8 cellular contexts compared by ENCODE assay signal in genomic region chr6:57445790-57446468, GRCh38.
DNase-seq lines count a peak whose midpoint lies in the region; ATAC-seq and TF ChIP-seq lines count a peak whose summit lies in the region.
"Not testable (repeated sequence)": the region's sequence is repeated elsewhere in the genome, so short reads cannot be mapped to it uniquely, and the experiment has no call there.

No MANE protein-coding gene starts in this region.

- not testable (repeated sequence) for H3K4me2 ChIP-seq in DND-41 (ENCODE audit: insufficient read depth, low read length)

- CTCF ChIA-PET in activated naive CD4-positive, alpha-beta T cell treated with anti-CD3 and anti-CD28 coated beads, Interleukin-2, amount 10 ng/mL, durations not matched to agents 7 days and 5 days (lab: Charles Lee) = not testable (repeated sequence)

- not testable (repeated sequence) for H2AFZ ChIP-seq in DND-41 (ENCODE audit: low read depth, low read length)

- H3K9me3 Mint-ChIP-seq in activated naive CD4-positive, alpha-beta T cell treated with anti-CD3 and anti-CD28 coated beads, Interleukin-2, amount 10 ng/mL, durations not matched to agents 7 days and 5 days = not testable (repeated sequence)

- peak overlapping the region; percentile 52 for H3K27ac Mint-ChIP-seq in activated naive CD4-positive, alpha-beta T cell treated with anti-CD3 and anti-CD28 coated beads, Interleukin-2, amount 10 ng/mL, durations not matched to agents 7 days and 5 days

- H3K36me3 Mint-ChIP-seq in activated naive CD4-positive, alpha-beta T cell treated with anti-CD3 and anti-CD28 coated beads, Interleukin-2, amount 10 ng/mL, durations not matched to agents 7 days and 5 days = not testable (repeated sequence)

- H3K36me3 ChIP-seq in DND-41 (ENCODE audit: insufficient read depth, low read length) = not testable (repeated sequence)

- H4K20me1 ChIP-seq in DND-41 (ENCODE audit: insufficient read depth, low read length) = not testable (repeated sequence)

- H3K27me3 ChIP-seq in DND-41 (ENCODE audit: insufficient read depth, low read length, poor library complexity) = not testable (repeated sequence)

- peaks cover 24% of the 10 kb centered on the region for H3K4me1 Mint-ChIP-seq in activated naive CD4-positive, alpha-beta T cell treated with anti-CD3 and anti-CD28 coated beads, Interleukin-2, amount 10 ng/mL, durations not matched to agents 7 days and 5 days

- TF ChIP-seq CTCF in DND-41 (IDR thresholded peaks at IDR 0.05; ENCODE audit: borderline replicate concordance, extremely low read depth, low read length, poor library complexity, severe bottlenecking) = not testable (repeated sequence)

- not testable (repeated sequence) for H3K9me3 ChIP-seq in DND-41 (ENCODE audit: insufficient read depth, low read length, severe bottlenecking)

- ATAC-seq in DND-41 (ENCODE audit: insufficient read depth, low read depth) (0 out of 3 replicates have a peak, but pooled peaks have one; percentile 17), GM19025 (IDR thresholded peaks at IDR 0.05; ENCODE audit: low read depth, unreplicated experiment) (peak; percentile 77), GM21515 (IDR thresholded peaks at IDR 0.05; ENCODE audit: unreplicated experiment) (peak; percentile 52), HG02623 (IDR thresholded peaks at IDR 0.05; ENCODE audit: unreplicated experiment) (peak; percentile 57), HG03095 (IDR thresholded peaks at IDR 0.05; ENCODE audit: unreplicated experiment) (peak; percentile 68), HG03565 (IDR thresholded peaks at IDR 0.05; ENCODE audit: unreplicated experiment) (peak; percentile 64)

- H3K27ac ChIP-seq in DND-41 (ENCODE audit: low read length) = peak overlapping the region; percentile 52; the same call in 1 of the 2 replicates

- H3K4me3 ChIP-seq in DND-41 (ENCODE audit: low read depth in 1 of 2, low read length in 2 of 2) = not testable (repeated sequence)

- H3K27me3 Mint-ChIP-seq in activated naive CD4-positive, alpha-beta T cell treated with anti-CD3 and anti-CD28 coated beads, Interleukin-2, amount 10 ng/mL, durations not matched to agents 7 days and 5 days = not testable (repeated sequence)

- not testable (repeated sequence) for H3K9ac ChIP-seq in DND-41 (ENCODE audit: low read depth, low read length)

- H3K79me2 ChIP-seq in DND-41 (ENCODE audit: insufficient read depth, low read length) = not testable (repeated sequence)

- not testable (repeated sequence) for H3K4me1 ChIP-seq in DND-41 (ENCODE audit: insufficient read depth, low read length)

- DNase-seq in DND-41; activated naive CD4-positive, alpha-beta T cell treated with anti-CD3 and anti-CD28 coated beads, Interleukin-2, amount 10 ng/mL, durations not matched to agents 7 days and 5 days: not testable (repeated sequence)
- peak; percentile 9 for DNase-seq in glomerular endothelial cell (ENCODE audit: extremely low read depth, low read depth, low spot score)

- H3K4me3 Mint-ChIP-seq in activated naive CD4-positive, alpha-beta T cell treated with anti-CD3 and anti-CD28 coated beads, Interleukin-2, amount 10 ng/mL, durations not matched to agents 7 days and 5 days = not testable (repeated sequence)

Comparison
In these comparisons a context has a peak if more than half of its experiments do, and no peak if none do; other contexts are left out.
1. ATAC-seq: peak in every context shown above with its lines; median percentile 77 in GM19025; 68 in HG03095; 64 in HG03565; 57 in HG02623; 52 in GM21515; 17 in DND-41.